ENCODE assay signal across 1 cellular context in the genomic region with DNA sequence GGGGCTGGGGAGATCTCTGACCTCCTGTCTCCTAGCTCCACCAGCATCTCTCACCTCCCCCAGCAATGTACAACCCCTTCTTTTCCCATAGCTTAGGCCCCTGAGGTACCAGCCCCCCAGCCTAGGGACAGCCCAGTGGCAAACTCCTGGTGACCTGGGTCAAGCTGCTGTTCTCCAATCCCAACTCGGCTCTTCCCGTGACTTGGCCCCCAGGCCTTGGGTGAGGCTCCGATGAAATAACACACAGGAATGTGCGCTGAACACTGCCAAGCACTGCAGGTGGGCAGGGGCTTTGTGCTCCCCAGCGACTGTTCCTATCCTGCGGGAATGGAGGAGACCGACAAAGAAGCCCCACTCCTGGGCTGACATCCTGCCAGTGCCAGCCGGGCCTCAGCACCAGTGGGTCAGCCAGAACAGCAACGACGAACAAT.
TF ChIP-seq lines count a peak whose summit lies in the region.

No MANE protein-coding gene starts in this region.

TF ChIP-seq in GM23338, 12 proteins besides CTCF, POLR2A, EP300 and RAD21 (continued from another document):
- TF ChIP-seq ZNF331 (CRISPR knock-in tag; IDR thresholded peaks at IDR 0.05; ENCODE audit: low read depth) (no peak), CREB1 (CRISPR knock-in tag; IDR thresholded peaks at IDR 0.05; ENCODE audit: low read depth) (no peak), STAT1 (IDR thresholded peaks at IDR 0.05; ENCODE audit: unreplicated experiment) (no peak), EZH2phosphoT487 (IDR thresholded peaks at IDR 0.05; ENCODE audit: unreplicated experiment) (no peak), JUNB (IDR thresholded peaks at IDR 0.05; ENCODE audit: unreplicated experiment) (no peak), EZH2 (IDR thresholded peaks at IDR 0.05; ENCODE audit: low read depth, unreplicated experiment) (no peak)
- TF ChIP-seq, protein P1, sequence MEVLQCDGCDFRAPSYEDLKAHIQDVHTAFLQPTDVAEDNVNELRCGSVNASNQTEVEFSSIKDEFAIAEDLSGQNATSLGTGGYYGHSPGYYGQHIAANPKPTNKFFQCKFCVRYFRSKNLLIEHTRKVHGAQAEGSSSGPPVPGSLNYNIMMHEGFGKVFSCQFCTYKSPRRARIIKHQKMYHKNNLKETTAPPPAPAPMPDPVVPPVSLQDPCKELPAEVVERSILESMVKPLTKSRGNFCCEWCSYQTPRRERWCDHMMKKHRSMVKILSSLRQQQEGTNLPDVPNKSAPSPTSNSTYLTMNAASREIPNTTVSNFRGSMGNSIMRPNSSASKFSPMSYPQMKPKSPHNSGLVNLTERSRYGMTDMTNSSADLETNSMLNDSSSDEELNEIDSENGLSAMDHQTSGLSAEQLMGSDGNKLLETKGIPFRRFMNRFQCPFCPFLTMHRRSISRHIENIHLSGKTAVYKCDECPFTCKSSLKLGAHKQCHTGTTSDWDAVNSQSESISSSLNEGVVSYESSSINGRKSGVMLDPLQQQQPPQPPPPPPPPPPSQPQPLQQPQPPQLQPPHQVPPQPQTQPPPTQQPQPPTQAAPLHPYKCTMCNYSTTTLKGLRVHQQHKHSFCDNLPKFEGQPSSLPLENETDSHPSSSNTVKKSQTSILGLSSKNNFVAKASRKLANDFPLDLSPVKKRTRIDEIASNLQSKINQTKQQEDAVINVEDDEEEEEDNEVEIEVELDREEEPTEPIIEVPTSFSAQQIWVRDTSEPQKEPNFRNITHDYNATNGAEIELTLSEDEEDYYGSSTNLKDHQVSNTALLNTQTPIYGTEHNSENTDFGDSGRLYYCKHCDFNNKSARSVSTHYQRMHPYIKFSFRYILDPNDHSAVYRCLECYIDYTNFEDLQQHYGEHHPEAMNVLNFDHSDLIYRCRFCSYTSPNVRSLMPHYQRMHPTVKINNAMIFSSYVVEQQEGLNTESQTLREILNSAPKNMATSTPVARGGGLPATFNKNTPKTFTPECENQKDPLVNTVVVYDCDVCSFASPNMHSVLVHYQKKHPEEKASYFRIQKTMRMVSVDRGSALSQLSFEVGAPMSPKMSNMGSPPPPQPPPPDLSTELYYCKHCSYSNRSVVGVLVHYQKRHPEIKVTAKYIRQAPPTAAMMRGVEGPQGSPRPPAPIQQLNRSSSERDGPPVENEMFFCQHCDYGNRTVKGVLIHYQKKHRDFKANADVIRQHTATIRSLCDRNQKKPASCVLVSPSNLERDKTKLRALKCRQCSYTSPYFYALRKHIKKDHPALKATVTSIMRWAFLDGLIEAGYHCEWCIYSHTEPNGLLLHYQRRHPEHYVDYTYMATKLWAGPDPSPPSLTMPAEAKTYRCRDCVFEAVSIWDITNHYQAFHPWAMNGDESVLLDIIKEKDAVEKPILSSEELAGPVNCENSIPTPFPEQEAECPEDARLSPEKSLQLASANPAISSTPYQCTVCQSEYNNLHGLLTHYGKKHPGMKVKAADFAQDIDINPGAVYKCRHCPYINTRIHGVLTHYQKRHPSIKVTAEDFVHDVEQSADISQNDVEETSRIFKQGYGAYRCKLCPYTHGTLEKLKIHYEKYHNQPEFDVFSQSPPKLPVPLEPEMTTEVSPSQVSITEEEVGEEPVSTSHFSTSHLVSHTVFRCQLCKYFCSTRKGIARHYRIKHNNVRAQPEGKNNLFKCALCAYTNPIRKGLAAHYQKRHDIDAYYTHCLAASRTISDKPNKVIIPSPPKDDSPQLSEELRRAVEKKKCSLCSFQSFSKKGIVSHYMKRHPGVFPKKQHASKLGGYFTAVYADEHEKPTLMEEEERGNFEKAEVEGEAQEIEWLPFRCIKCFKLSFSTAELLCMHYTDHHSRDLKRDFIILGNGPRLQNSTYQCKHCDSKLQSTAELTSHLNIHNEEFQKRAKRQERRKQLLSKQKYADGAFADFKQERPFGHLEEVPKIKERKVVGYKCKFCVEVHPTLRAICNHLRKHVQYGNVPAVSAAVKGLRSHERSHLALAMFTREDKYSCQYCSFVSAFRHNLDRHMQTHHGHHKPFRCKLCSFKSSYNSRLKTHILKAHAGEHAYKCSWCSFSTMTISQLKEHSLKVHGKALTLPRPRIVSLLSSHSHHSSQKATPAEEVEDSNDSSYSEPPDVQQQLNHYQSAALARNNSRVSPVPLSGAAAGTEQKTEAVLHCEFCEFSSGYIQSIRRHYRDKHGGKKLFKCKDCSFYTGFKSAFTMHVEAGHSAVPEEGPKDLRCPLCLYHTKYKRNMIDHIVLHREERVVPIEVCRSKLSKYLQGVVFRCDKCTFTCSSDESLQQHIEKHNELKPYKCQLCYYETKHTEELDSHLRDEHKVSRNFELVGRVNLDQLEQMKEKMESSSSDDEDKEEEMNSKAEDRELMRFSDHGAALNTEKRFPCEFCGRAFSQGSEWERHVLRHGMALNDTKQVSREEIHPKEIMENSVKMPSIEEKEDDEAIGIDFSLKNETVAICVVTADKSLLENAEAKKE (CRISPR knock-in tag; IDR thresholded peaks at IDR 0.05) = no peak
- TF ChIP-seq, protein P2, sequence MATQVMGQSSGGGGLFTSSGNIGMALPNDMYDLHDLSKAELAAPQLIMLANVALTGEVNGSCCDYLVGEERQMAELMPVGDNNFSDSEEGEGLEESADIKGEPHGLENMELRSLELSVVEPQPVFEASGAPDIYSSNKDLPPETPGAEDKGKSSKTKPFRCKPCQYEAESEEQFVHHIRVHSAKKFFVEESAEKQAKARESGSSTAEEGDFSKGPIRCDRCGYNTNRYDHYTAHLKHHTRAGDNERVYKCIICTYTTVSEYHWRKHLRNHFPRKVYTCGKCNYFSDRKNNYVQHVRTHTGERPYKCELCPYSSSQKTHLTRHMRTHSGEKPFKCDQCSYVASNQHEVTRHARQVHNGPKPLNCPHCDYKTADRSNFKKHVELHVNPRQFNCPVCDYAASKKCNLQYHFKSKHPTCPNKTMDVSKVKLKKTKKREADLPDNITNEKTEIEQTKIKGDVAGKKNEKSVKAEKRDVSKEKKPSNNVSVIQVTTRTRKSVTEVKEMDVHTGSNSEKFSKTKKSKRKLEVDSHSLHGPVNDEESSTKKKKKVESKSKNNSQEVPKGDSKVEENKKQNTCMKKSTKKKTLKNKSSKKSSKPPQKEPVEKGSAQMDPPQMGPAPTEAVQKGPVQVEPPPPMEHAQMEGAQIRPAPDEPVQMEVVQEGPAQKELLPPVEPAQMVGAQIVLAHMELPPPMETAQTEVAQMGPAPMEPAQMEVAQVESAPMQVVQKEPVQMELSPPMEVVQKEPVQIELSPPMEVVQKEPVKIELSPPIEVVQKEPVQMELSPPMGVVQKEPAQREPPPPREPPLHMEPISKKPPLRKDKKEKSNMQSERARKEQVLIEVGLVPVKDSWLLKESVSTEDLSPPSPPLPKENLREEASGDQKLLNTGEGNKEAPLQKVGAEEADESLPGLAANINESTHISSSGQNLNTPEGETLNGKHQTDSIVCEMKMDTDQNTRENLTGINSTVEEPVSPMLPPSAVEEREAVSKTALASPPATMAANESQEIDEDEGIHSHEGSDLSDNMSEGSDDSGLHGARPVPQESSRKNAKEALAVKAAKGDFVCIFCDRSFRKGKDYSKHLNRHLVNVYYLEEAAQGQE (IDR thresholded peaks at IDR 0.05; ENCODE audit: unreplicated experiment) = no peak
- TF ChIP-seq, protein P3, sequence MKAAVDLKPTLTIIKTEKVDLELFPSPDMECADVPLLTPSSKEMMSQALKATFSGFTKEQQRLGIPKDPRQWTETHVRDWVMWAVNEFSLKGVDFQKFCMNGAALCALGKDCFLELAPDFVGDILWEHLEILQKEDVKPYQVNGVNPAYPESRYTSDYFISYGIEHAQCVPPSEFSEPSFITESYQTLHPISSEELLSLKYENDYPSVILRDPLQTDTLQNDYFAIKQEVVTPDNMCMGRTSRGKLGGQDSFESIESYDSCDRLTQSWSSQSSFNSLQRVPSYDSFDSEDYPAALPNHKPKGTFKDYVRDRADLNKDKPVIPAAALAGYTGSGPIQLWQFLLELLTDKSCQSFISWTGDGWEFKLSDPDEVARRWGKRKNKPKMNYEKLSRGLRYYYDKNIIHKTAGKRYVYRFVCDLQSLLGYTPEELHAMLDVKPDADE (IDR thresholded peaks at IDR 0.05) = no peak
